Comparison of ENCODE assay signal across 21 cellular contexts in the genomic region with DNA sequence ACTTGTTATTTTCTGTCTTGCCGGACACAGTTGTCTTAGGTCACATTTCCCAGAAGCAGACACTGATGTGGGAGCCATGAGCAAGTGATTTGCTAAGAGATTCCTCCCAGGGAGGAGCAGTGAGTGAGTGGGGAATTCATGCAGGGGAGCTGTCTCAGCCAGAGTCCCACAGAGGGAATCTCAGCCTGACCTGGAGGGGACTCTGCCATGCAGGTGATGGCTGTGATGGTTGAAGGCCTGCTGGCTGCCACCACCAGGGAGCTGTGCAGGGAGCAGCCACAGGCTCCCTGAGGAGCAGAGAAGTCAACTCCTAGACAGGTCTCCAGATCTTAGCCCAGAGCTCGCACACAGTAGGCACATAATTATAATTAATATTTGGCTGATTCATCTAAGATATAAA.
"Had no signal": no experiment of that assay in that cellular context is flagged by ENCODE, and none has a peak within 500 bp of the region (broad histone marks: within the 10 kb centered on the region; RNA-seq: fewer than 3 reads in every experiment).

No MANE protein-coding gene starts in this region.

- H3K4me3 ChIP-seq: K562 had no signal

- H3K27ac ChIP-seq: HL-60, KMS-11 had no signal

- ATAC-seq: K562 had no signal

- H3K9me3 ChIP-seq: SK-N-SH had no signal

- H3K4me2 ChIP-seq: KMS-11, SK-N-SH had no signal

- DNase-seq: Kasumi-1, MM.1S, NCI-H1092 treated with DMSO at 0.1 percent for 48 hours, NCI-H1436, NCI-H187, NCI-H2029, NCI-H2081 treated with DMSO at 0.1 percent for 48 hours, NCI-H2171, NCI-H226, NCI-H446, NCI-H510A, NCI-H524 treated with DMSO at 0.1 percent for 48 hours, NCI-H69, NCI-H774, RPMI8226, SHP77, SK-N-SH, SW 1271 had no signal

- H3K9ac ChIP-seq: KMS-11, SK-N-SH had no signal
